Comparison of ENCODE assay signal across 1 cellular context in the genomic region with DNA sequence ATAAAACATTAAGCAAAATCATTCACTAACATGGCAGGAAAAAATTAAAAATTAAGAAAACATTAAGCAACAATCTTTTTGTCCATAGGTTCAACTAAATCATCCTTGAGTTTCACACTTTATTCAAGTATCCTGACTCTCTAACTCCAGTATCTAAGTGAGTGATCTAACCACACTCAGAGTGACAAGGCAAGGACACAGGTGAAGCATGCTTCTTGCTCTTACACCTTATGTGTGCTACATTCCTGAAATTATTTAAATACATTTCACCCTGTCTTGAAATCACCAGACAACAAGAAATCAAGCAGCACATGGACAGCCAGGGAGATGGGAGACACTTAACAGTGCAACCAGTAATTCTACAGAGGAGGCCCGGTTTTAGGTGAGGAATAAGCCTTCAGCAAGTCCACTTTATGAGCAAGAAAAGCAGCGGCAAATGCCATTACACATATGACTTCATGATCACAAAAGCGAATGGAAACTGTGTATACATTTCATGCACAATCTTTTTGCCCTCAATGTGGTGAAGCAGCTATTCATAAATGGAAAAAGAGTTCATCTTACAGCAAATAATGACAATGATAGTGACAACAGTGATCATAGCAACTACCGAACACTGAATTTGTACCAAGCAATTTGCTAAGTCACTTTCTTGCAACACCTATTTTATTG.
TF ChIP-seq lines count a peak whose summit lies in the region.

No MANE protein-coding gene starts in this region.

TF ChIP-seq in IMR-90, 13 proteins besides CTCF, POLR2A, EP300 and RAD21 (continued from another document):
- TF ChIP-seq, protein P1, sequence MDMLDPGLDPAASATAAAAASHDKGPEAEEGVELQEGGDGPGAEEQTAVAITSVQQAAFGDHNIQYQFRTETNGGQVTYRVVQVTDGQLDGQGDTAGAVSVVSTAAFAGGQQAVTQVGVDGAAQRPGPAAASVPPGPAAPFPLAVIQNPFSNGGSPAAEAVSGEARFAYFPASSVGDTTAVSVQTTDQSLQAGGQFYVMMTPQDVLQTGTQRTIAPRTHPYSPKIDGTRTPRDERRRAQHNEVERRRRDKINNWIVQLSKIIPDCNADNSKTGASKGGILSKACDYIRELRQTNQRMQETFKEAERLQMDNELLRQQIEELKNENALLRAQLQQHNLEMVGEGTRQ (IDR thresholded peaks at IDR 0.05; ENCODE audit: low read depth, low read length): no peak
- TF ChIP-seq, protein P2, sequence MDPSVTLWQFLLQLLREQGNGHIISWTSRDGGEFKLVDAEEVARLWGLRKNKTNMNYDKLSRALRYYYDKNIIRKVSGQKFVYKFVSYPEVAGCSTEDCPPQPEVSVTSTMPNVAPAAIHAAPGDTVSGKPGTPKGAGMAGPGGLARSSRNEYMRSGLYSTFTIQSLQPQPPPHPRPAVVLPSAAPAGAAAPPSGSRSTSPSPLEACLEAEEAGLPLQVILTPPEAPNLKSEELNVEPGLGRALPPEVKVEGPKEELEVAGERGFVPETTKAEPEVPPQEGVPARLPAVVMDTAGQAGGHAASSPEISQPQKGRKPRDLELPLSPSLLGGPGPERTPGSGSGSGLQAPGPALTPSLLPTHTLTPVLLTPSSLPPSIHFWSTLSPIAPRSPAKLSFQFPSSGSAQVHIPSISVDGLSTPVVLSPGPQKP (IDR thresholded peaks at IDR 0.05; ENCODE audit: borderline replicate concordance, low read depth, low read length): no peak
- TF ChIP-seq RFX5 (IDR thresholded peaks at IDR 0.05; ENCODE audit: low read depth, low read length): no peak
- no peak for TF ChIP-seq CHD1 (IDR thresholded peaks at IDR 0.05; ENCODE audit: low read depth, low read length)
- TF ChIP-seq BHLHE40 (IDR thresholded peaks at IDR 0.05; ENCODE audit: low read depth, low read length): no peak
